ENCODE assay signal across 25 cellular contexts in genomic region chr2:238095143-238095542, GRCh38. TPM values are rescaled to one million over a fixed set of nuclear protein-coding genes. Genes with fewer than 3 reads are reported as not detected.
"Had no signal": no experiment of that assay in that cellular context is flagged by ENCODE, and none has a peak within 500 bp of the region (broad histone marks: within the 10 kb centered on the region; RNA-seq: fewer than 3 reads in every experiment).

No MANE protein-coding gene starts in this region.

- H3K27ac ChIP-seq: cardiac muscle cell, gastroesophageal sphincter, prostate gland, tibial artery had no signal

- H3K9me3 ChIP-seq: body of pancreas, gastroesophageal sphincter, prostate gland, tibial artery had no signal

- FAIRE-seq: islet of Langerhans had no signal

- H3K27ac Mint-ChIP-seq: activated T-helper 2 cell treated with anti-CD3 and anti-CD28 coated beads, Interferon-gamma antibody, Interleukin-2, Interleukin-4, amounts not matched to agents 10 μg/mL and 5 μg/mL and 100 μg/mL, durations not matched to agents 14 hours and 24 hours and 36 hours; endodermal cell; stimulated activated naive CD8-positive, alpha-beta T cell treated with anti-CD3 and anti-CD28 coated beads, Interleukin-15, Interleukin-2, amounts not matched to agents 100 ng/mL and 50 ng/mL, for 24 hours had no signal

- H3K27me3 ChIP-seq: body of pancreas, cardiac muscle cell, gastroesophageal sphincter, tibial artery had no signal

- H3K27me3 Mint-ChIP-seq: naive thymus-derived CD8-positive, alpha-beta T cell; stimulated activated naive CD8-positive, alpha-beta T cell treated with anti-CD3 and anti-CD28 coated beads, Interleukin-15, Interleukin-2, amounts not matched to agents 100 ng/mL and 50 ng/mL, for 24 hours had no signal

- H3K4me3 Mint-ChIP-seq: activated naive CD4-positive, alpha-beta T cell treated with anti-CD3 and anti-CD28 coated beads for 36 hours; endodermal cell; naive thymus-derived CD8-positive, alpha-beta T cell; stimulated activated naive CD8-positive, alpha-beta T cell treated with anti-CD3 and anti-CD28 coated beads, Interleukin-15, Interleukin-2, amounts not matched to agents 100 ng/mL and 50 ng/mL, for 24 hours had no signal

- H3K4me1 ChIP-seq: gastroesophageal sphincter, prostate gland, tibial artery had no signal

- H3K36me3 ChIP-seq: cardiac muscle cell, prostate gland had no signal

- H3K4me3 ChIP-seq: body of pancreas, cardiac muscle cell, gastroesophageal sphincter, lung, prostate gland, tibial artery had no signal

- ATAC-seq: activated CD4-positive, CD25-positive, alpha-beta regulatory T cell treated with anti-CD3 and anti-CD28 coated beads, Interleukin-2, amount 50 U/mL, for 24 hours; body of pancreas; gastroesophageal sphincter; naive thymus-derived CD8-positive, alpha-beta T cell; SK-N-SH treated with all-trans-retinoic acid at 6 μM for 48 hours had no signal

- H3K9me3 Mint-ChIP-seq: activated naive CD4-positive, alpha-beta T cell treated with anti-CD3 and anti-CD28 coated beads for 36 hours; activated T-helper 2 cell treated with anti-CD3 and anti-CD28 coated beads, Interferon-gamma antibody, Interleukin-2, Interleukin-4, amounts not matched to agents 10 μg/mL and 5 μg/mL and 100 μg/mL, durations not matched to agents 14 hours and 24 hours and 36 hours; endodermal cell; naive thymus-derived CD8-positive, alpha-beta T cell; stimulated activated naive CD8-positive, alpha-beta T cell treated with anti-CD3 and anti-CD28 coated beads, Interleukin-15, Interleukin-2, amounts not matched to agents 100 ng/mL and 50 ng/mL, for 24 hours had no signal

- DNase-seq: activated CD4-positive, alpha-beta T cell treated with anti-CD3 and anti-CD28 coated beads, Interleukin-2, amount 50 U/mL, for 1 hour; activated naive CD4-positive, alpha-beta T cell treated with anti-CD3 and anti-CD28 coated beads for 36 hours; activated T-cell treated with anti-CD3 and anti-CD28 coated beads, Interleukin-2, amount 50 U/mL, for 1 hour; anterior cingulate cortex; body of pancreas; cortex of kidney; endodermal cell; hypothalamus; naive thymus-derived CD8-positive, alpha-beta T cell; stimulated activated CD4-positive, alpha-beta T cell treated with anti-CD3 and anti-CD28 coated beads, Interleukin-12 subunit alpha, Interleukin-12 subunit beta, amount 100 ng/mL, for 4 hours; stimulated activated CD4-positive, alpha-beta T cell treated with anti-CD3 and anti-CD28 coated beads, Interleukin-4, amount 100 ng/mL, for 4 hours; substantia nigra; tibial artery had no signal

RNA-seq across cellular contexts. Expression of gene ESPNL, which starts 5.0 kb away (rescaled TPM):
- total RNA-seq: body of pancreas, osteocyte had no signal
- polyA plus RNA-seq: naive thymus-derived CD8-positive, alpha-beta T cell had no signal

RNA-seq across cellular contexts. Expression of gene KLHL30, which starts 43.3 kb away (rescaled TPM):
- total RNA-seq: activated naive CD4-positive, alpha-beta T cell treated with anti-CD3 and anti-CD28 coated beads for 36 hours; activated T-helper 2 cell treated with anti-CD3 and anti-CD28 coated beads, Interferon-gamma antibody, Interleukin-2, Interleukin-4, amounts not matched to agents 10 μg/mL and 5 μg/mL and 100 μg/mL, durations not matched to agents 14 hours and 24 hours and 36 hours; cerebellum; endodermal cell; naive thymus-derived CD8-positive, alpha-beta T cell; T-helper 2 cell treated with Interferon-gamma antibody and Interleukin-4, amounts not matched to agents 100 ng/mL and 5 ng/mL, for 36 hours had no signal
- polyA plus RNA-seq: naive thymus-derived CD8-positive, alpha-beta T cell had no signal
